8 cellular contexts compared by ENCODE assay signal in the genomic region with DNA sequence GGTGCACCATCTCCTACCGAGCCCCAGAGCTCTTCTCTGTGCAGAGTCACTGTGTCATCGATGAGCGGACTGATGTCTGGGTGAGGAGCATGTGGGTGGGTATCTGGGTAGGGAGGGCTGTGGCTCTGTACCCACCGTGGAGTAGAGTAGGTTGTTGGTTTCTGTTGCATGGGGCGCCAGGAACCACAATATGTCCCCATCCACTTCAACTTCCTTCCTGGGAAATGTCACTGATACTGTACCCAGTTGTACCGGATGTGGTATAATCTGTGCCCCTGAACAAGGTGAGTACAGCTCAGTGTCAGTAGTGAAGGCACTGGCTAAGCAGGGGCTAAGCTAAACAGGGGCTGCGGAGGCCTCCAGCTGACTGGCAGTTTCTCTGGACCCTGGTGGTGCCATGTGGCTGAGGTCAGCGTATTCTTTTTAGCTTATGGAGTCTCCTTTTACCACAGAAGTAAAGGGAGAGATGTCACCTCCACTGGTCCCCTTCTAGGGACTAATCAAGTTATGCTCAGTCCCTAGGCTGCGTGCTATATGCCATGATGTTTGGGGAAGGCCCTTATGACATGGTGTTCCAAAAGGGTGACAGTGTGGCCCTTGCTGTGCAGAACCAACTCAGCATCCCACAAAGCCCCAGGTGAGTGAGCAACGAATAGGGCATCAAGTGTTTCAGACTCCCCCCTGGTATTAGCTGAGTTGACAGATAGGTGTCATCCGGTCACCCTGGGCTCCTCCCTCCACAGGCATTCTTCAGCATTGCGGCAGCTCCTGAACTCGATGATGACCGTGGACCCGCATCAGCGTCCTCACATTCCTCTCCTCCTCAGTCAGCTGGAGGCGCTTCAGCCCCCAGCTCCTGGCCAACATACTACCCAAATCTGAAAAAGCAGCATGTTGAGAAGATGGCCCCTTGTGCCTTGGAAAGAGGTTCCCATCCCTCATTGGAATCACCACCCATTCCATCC. TPM values are rescaled to one million over a fixed set of nuclear protein-coding genes. Genes with fewer than 3 reads are reported as not detected.
A peak's percentile ranks its signal among the peaks of the same experiment; 100 is the strongest.
DNase-seq lines count a peak whose midpoint lies in the region; ATAC-seq and TF ChIP-seq lines count a peak whose summit lies in the region.

No MANE protein-coding gene starts in this region.

- no peak for TF ChIP-seq EP300 in SK-N-SH (IDR thresholded peaks at IDR 0.05; ENCODE audit: borderline replicate concordance in 1 of 2, low read depth in 1 of 2, low read length in 1 of 2)

- H3K9me3 ChIP-seq in SK-N-SH: no peaks in the 10 kb centered on the region
- H3K9me3 ChIP-seq in right atrium auricular region: no peaks in the 10 kb centered on the region

- peak overlapping the region; percentile 99 for H3K27ac ChIP-seq in VCaP
- H3K27ac ChIP-seq in SK-N-SH (ENCODE audit: low read depth in 2 of 2, low read length in 1 of 2): no peak overlapping the region
- no peak overlapping the region for H3K27ac ChIP-seq in right atrium auricular region

- no peak for TF ChIP-seq CTCF in VCaP (conservative IDR thresholded peaks at IDR 0.05)
- no peak for TF ChIP-seq CTCF in SK-N-SH (IDR thresholded peaks at IDR 0.05)
- TF ChIP-seq CTCF in right atrium auricular region (IDR thresholded peaks at IDR 0.05): no peak

- H3K36me3 ChIP-seq in SK-N-SH (replicated peaks in 1 of 2; ENCODE audit: control insufficient read depth in 1 of 2, insufficient read depth in 2 of 2, low read length in 1 of 2): peaks cover 6 to 16% of the 10 kb centered on the region in 2 experiments
- peaks cover 18% of the 10 kb centered on the region for H3K36me3 ChIP-seq in right atrium auricular region

- 0 out of 2 replicates have a peak, but pooled peaks cover 3% of the 10 kb centered on the region for H3K27me3 ChIP-seq in SK-N-SH (ENCODE audit: insufficient read depth)
- H3K27me3 ChIP-seq in right atrium auricular region: no peaks in the 10 kb centered on the region

- no peak overlapping the region for H3K9ac ChIP-seq in SK-N-SH

- peaks cover 20% of the 10 kb centered on the region for H3K79me2 ChIP-seq in SK-N-SH (ENCODE audit: insufficient read depth)

- no peak overlapping the region; the same call in 1 of the 2 replicates for H3K4me2 ChIP-seq in SK-N-SH

- TF ChIP-seq RAD21 in SK-N-SH (IDR thresholded peaks at IDR 0.05; ENCODE audit: low read length): no peak

- H3K4me1 ChIP-seq in SK-N-SH (ENCODE audit: control insufficient read depth in 1 of 2, insufficient read depth in 2 of 2, low read depth in 1 of 2, low read length in 1 of 2) (peaks cover 19 to 28% of the 10 kb centered on the region in 2 experiments), right atrium auricular region (peaks cover 0 to 52% of the 10 kb centered on the region in 2 donors)

- H3K9me2 ChIP-seq in SK-N-SH: no peaks in the 10 kb centered on the region

- no peak overlapping the region for H3K4me3 ChIP-seq in SK-N-SH (ENCODE audit: low read depth in 2 of 2, low read length in 1 of 2)
- H3K4me3 ChIP-seq in right atrium auricular region: no peak overlapping the region

- 92% methylated on average over 13 of the region's 17 CpGs for WGBS in SK-N-SH (ENCODE audit: low lambda C conversion rate)

- H3F3A ChIP-seq in SK-N-SH (replicated peaks; ENCODE audit: insufficient read depth): peaks cover 19% of the 10 kb centered on the region

- no peak overlapping the region for H2AFZ ChIP-seq in SK-N-SH (ENCODE audit: low read depth)

- CTCF ChIA-PET in SK-N-SH (lab: Yijun Ruan, JAX): interaction anchor here (1.1 to 3.5 kb wide), 7 partner anchors 17 to 77 kb away, joined by 3 to 19 read pairs (median 5); no protein-coding TSS in a partner anchor

- no peaks in the 10 kb centered on the region for H4K20me1 ChIP-seq in SK-N-SH (ENCODE audit: insufficient read depth)

- ATAC-seq in GM18861 (IDR thresholded peaks at IDR 0.05; ENCODE audit: unreplicated experiment) (no peak), GM19455 (IDR thresholded peaks at IDR 0.05; ENCODE audit: unreplicated experiment) (no peak)

- DNase-seq in ELF-1 (ENCODE audit: low read depth, low spot score) (peak; percentile 17), SK-N-SH (no peak), right atrium auricular region (ENCODE audit: low spot score) (no peak)
- peak; percentile 51 for DNase-seq in effector CD4-positive, alpha-beta T cell
- DNase-seq in stimulated activated CD4-positive, alpha-beta T cell treated with anti-CD3 and anti-CD28 coated beads, Interleukin-12 subunit alpha, Interleukin-12 subunit beta, amount 100 ng/mL, for 48 hours (ENCODE audit: low read depth in 2 of 3, low spot score in 1 of 3): peak; percentile 34 to 54 (median 47)

- POLR2A ChIA-PET in SK-N-SH (lab: Yijun Ruan, JAX): interaction anchor here (1.3 kb wide), 1 partner anchor 579 kb away, joined by 3 read pairs; no protein-coding TSS in a partner anchor

TF ChIP-seq in SK-N-SH, 30 proteins besides CTCF, POLR2A, EP300 and RAD21 (continues in another document):
- TF ChIP-seq SMC3 (IDR thresholded peaks at IDR 0.05; ENCODE audit: low read depth, low read length) (no peak), GABPA (IDR thresholded peaks at IDR 0.05; ENCODE audit: low read depth) (no peak), RXRA (IDR thresholded peaks at IDR 0.05; ENCODE audit: borderline replicate concordance, low read depth) (no peak), RCOR1 (IDR thresholded peaks at IDR 0.05; ENCODE audit: low read length) (no peak), FOXM1 (IDR thresholded peaks at IDR 0.05; ENCODE audit: low read depth) (no peak), SIN3A (IDR thresholded peaks at IDR 0.05; ENCODE audit: borderline replicate concordance, low read depth, low read length) (no peak), NFIC (IDR thresholded peaks at IDR 0.05; ENCODE audit: borderline replicate concordance) (no peak), RFX5 (IDR thresholded peaks at IDR 0.05; ENCODE audit: low read length) (no peak), TCF12 (IDR thresholded peaks at IDR 0.05) (no peak), NRF1 (IDR thresholded peaks at IDR 0.05; ENCODE audit: low read depth, low read length) (no peak), MEF2A (IDR thresholded peaks at IDR 0.05; ENCODE audit: borderline replicate concordance, low read depth) (no peak)
- TF ChIP-seq, protein P1, sequence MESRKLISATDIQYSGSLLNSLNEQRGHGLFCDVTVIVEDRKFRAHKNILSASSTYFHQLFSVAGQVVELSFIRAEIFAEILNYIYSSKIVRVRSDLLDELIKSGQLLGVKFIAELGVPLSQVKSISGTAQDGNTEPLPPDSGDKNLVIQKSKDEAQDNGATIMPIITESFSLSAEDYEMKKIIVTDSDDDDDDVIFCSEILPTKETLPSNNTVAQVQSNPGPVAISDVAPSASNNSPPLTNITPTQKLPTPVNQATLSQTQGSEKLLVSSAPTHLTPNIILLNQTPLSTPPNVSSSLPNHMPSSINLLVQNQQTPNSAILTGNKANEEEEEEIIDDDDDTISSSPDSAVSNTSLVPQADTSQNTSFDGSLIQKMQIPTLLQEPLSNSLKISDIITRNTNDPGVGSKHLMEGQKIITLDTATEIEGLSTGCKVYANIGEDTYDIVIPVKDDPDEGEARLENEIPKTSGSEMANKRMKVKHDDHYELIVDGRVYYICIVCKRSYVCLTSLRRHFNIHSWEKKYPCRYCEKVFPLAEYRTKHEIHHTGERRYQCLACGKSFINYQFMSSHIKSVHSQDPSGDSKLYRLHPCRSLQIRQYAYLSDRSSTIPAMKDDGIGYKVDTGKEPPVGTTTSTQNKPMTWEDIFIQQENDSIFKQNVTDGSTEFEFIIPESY (IDR thresholded peaks at IDR 0.05; ENCODE audit: borderline replicate concordance, low read depth): no peak

RNA-seq across cellular contexts. Expression of a gene that starts 2.7 kb away (rescaled TPM):
- 57.6 and 78.6 TPM in 2 replicates for polyA plus RNA-seq in SK-N-SH (2012; rRNA removed)
- polyA plus RNA-seq in SK-N-SH (2012; cell fraction: cytosol; rRNA removed): 35.8 and 58.3 TPM in 2 replicates
- polyA plus RNA-seq in SK-N-SH (2012; cell fraction: nucleus; rRNA removed): 44.7 and 69.1 TPM in 2 replicates
- 1 to 10 TPM; 7.0 to 9.0 TPM for total RNA-seq in right atrium auricular region

RNA-seq across cellular contexts. Expression of a gene that starts 2.7 kb away (rescaled TPM):
- polyA plus RNA-seq in SK-N-SH (2012; rRNA removed): 11.7 and 14.1 TPM in 2 replicates
- 10.2 and 10.6 TPM in 2 replicates for polyA plus RNA-seq in SK-N-SH (2012; cell fraction: cytosol; rRNA removed)
- 31.5 and 33.0 TPM in 2 replicates for polyA plus RNA-seq in SK-N-SH (2012; cell fraction: nucleus; rRNA removed)
- total RNA-seq in right atrium auricular region: 1 to 10 TPM; 1.8 to 3.4 TPM

RNA-seq across cellular contexts. Expression of a gene that starts 5.1 kb away (rescaled TPM):
- polyA plus RNA-seq in SK-N-SH (2012; rRNA removed): 0.03 TPM in 1 of 2 replicates, not detected in the other
- polyA plus RNA-seq in SK-N-SH (2012; cell fraction: cytosol; rRNA removed): not detected in 2 replicates
- polyA plus RNA-seq in SK-N-SH (2012; cell fraction: nucleus; rRNA removed): not detected in 2 replicates
- total RNA-seq in right atrium auricular region: not detected

RNA-seq across cellular contexts. Expression of a gene that starts 5.8 kb away (rescaled TPM):
- polyA plus RNA-seq in SK-N-SH (2012; rRNA removed): 4.8 and 6.2 TPM in 2 replicates
- polyA plus RNA-seq in SK-N-SH (2012; cell fraction: cytosol; rRNA removed): 1.9 and 3.1 TPM in 2 replicates
- polyA plus RNA-seq in SK-N-SH (2012; cell fraction: nucleus; rRNA removed): 11.1 and 21.1 TPM in 2 replicates
- 100 to 1,000 TPM in 1 of 2 donors, 10 to 100 TPM in 1; 51.7 to 159 TPM for total RNA-seq in right atrium auricular region

RNA-seq across cellular contexts. Expression of a gene that starts 18.4 kb away (rescaled TPM):
- 22.3 and 30.8 TPM in 2 replicates for polyA plus RNA-seq in SK-N-SH (2012; rRNA removed)
- polyA plus RNA-seq in SK-N-SH (2012; cell fraction: cytosol; rRNA removed): 5.8 and 7.0 TPM in 2 replicates
- 153 and 167 TPM in 2 replicates for polyA plus RNA-seq in SK-N-SH (2012; cell fraction: nucleus; rRNA removed)
- total RNA-seq in right atrium auricular region: 10 to 100 TPM; 14.5 to 14.9 TPM

Comparison
In these comparisons a context has a peak if more than half of its experiments do, and no peak if none do; other contexts are left out.
1. DNase-seq: peak in ELF-1 (single experiment), effector CD4-positive, alpha-beta T cell (single experiment) and stimulated activated CD4-positive, alpha-beta T cell treated with anti-CD3 and anti-CD28 coated beads, Interleukin-12 subunit alpha, Interleukin-12 subunit beta, amount 100 ng/mL, for 48 hours (3 of 3); none in SK-N-SH (single experiment) and right atrium auricular region (single experiment).